16 cellular contexts compared by ENCODE assay signal in genomic region chr6:93318127-93318526, GRCh38.
DNase-seq lines count a peak whose midpoint lies in the region; ATAC-seq lines count a peak whose summit lies in the region.
"Had no signal": no experiment of that assay in that cellular context is flagged by ENCODE, and none has a peak within 500 bp of the region (broad histone marks: within the 10 kb centered on the region; RNA-seq: fewer than 3 reads in every experiment).

No MANE protein-coding gene starts in this region.

- DNase-seq in NCI-H146 (lab: John Stamatoyannopoulos, UW) (peak; percentile 40), NCI-H146 treated with DMSO at 0.1 percent for 48 hours (lab: John Stamatoyannopoulos, UW; ENCODE audit: unreplicated experiment) (no peak), NCI-H69 (lab: John Stamatoyannopoulos, UW) (peak; percentile 60), cerebellar cortex (ENCODE audit: low spot score) (peak; percentile 56), pons (ENCODE audit: low spot score) (peak; percentile 16), LoVo (ENCODE audit: low spot score) (no peak), sciatic nerve (ENCODE audit: low spot score) (no peak), posterior cingulate gyrus (no peak)
- DNase-seq: 8988T; CD4-positive, CD25-positive, alpha-beta regulatory T cell; HCEC 1CT; NCI-H1417 treated with DMSO at 0.1 percent for 48 hours; NCI-H510A treated with DMSO at 0.1 percent for 48 hours; SJCRH30 had no signal

- no peak for ATAC-seq in sciatic nerve
- ATAC-seq: GM23338, Panc1 had no signal

- intact Hi-C loops in sciatic nerve (cut with DNase I) (no loop called here), posterior cingulate gyrus (cut with DNase I) (no loop called here)

Comparison
In these comparisons a context has a peak if more than half of its experiments do, and no peak if none do; other contexts are left out.
1. DNase-seq: peak in NCI-H146 (single experiment), NCI-H69 (single experiment), cerebellar cortex (single experiment) and pons (single experiment); none in NCI-H146 treated with DMSO at 0.1 percent for 48 hours (single experiment), LoVo (single experiment), sciatic nerve (single experiment) and posterior cingulate gyrus (0 of 10).